In the genomic region with DNA sequence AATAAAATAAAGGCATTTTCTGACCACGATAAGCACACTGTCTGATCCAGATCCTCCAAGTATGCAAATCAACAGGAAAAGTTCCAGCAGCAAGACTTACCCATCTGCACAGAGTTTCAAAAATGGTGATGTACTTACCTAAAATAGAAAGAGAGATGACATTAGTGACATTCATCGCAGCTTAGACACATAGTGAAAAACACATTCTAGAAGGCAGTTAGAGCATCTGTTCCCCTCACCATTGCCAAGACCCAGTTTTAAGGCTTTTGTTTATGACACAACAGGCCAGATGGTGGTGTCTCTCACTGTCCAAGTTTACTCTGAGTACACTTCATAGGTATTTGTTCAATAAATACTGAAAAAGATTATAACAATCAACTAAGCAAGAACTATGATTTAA, we compare ENCODE assay signal across 12 cellular contexts.
DNase-seq lines count a peak whose midpoint lies in the region; ATAC-seq and TF ChIP-seq lines count a peak whose summit lies in the region.
"Had no signal": no experiment of that assay in that cellular context is flagged by ENCODE, and none has a peak within 500 bp of the region (broad histone marks: within the 10 kb centered on the region; RNA-seq: fewer than 3 reads in every experiment).

No MANE protein-coding gene starts in this region.

- H3K4me3 Mint-ChIP-seq in H9, result no peak overlapping the region
- H3K4me3 Mint-ChIP-seq: dendritic cell treated with granulocyte-macrophage colony-stimulating factor and Interleukin-4, amounts not matched to agents 40 ng/mL and 50 ng/mL, for 4 days had no signal

- no peak overlapping the region for H3K4me2 ChIP-seq in H9 (ENCODE audit: insufficient read depth, insufficient read length, low read length)

- H3K36me3 Mint-ChIP-seq in H9 (ENCODE audit: insufficient read depth in 1 of 3, low read depth in 3 of 3), result peaks cover 5 to 12% (median 5%) of the 10 kb centered on the region in 3 experiments; a peak in 6 of 7 replicates

- H4K5ac ChIP-seq in H9 (ENCODE audit: insufficient read length, low read depth, low read length), result no peak overlapping the region

- TF ChIP-seq CTCF in astrocyte of the spinal cord (IDR thresholded peaks at IDR 0.05; ENCODE audit: low read depth, low read length) (no peak), H9 (conservative IDR thresholded peaks at IDR 0.05) (no peak)

- no peak overlapping the region for H4K91ac ChIP-seq in H9 (ENCODE audit: insufficient read length, low read depth, low read length)

- H3K9me3 Mint-ChIP-seq in H9, result peaks cover 6 to 10% of the 10 kb centered on the region in 2 experiments; a peak in 4 of 5 replicates
- H3K9me3 Mint-ChIP-seq: dendritic cell treated with granulocyte-macrophage colony-stimulating factor and Interleukin-4, amounts not matched to agents 40 ng/mL and 50 ng/mL, for 4 days had no signal

- H2AFZ ChIP-seq in H9 (ENCODE audit: low read length), result no peak overlapping the region

- no peak overlapping the region for H2BK120ac ChIP-seq in H9 (ENCODE audit: low read depth, low read length, poor library complexity, severe bottlenecking)

- no peak overlapping the region for H3K9ac ChIP-seq in H9 (ENCODE audit: extremely low read depth, insufficient read length, low read length)

- no peak overlapping the region for H3K56ac ChIP-seq in H9 (ENCODE audit: insufficient read length, low read depth, low read length)

- H3K79me2 ChIP-seq in H9 (ENCODE audit: insufficient read depth, low read length), result no peaks in the 10 kb centered on the region

- H3K4me1 Mint-ChIP-seq in H9, result peaks cover 5 to 7% of the 10 kb centered on the region in 2 experiments; a peak in 3 of 4 replicates

- H3K4ac ChIP-seq in H9 (ENCODE audit: low read depth, low read length), result no peak overlapping the region

- no peaks in the 10 kb centered on the region for H3K79me1 ChIP-seq in H9 (ENCODE audit: insufficient read depth, low read depth, low read length, poor library complexity, severe bottlenecking)

- H3K27me3 ChIP-seq in H9 (ENCODE audit: insufficient read depth, low read length), result no peaks in the 10 kb centered on the region
- H3K27me3 ChIP-seq: SJSA1 had no signal

- no peak overlapping the region for H2BK5ac ChIP-seq in H9 (ENCODE audit: insufficient read length, low read length)

- no peak overlapping the region for H3K27ac ChIP-seq in H9 (ENCODE audit: insufficient read length, low read depth, low read length)
- H3K27ac ChIP-seq: SJSA1 had no signal

- H3K23me2 ChIP-seq in H9 (ENCODE audit: insufficient read length, low read depth, low read length, poor library complexity, severe bottlenecking), result no peaks in the 10 kb centered on the region

- ATAC-seq in GM19351 (IDR thresholded peaks at IDR 0.05; ENCODE audit: unreplicated experiment), result peak; percentile 93
- ATAC-seq in HG03095 (IDR thresholded peaks at IDR 0.05; ENCODE audit: unreplicated experiment), result peak; percentile 82
- ATAC-seq: left lobe of liver; stimulated activated naive CD8-positive, alpha-beta T cell treated with anti-CD3 and anti-CD28 coated beads, Interleukin-15, Interleukin-2, amounts not matched to agents 100 U/mL and 50 U/mL, for 24 hours had no signal

- no peak overlapping the region for H2BK15ac ChIP-seq in H9 (ENCODE audit: low read depth, low read length)

- H3K14ac ChIP-seq in H9 (ENCODE audit: insufficient read depth, low read length), result no peak overlapping the region

- no peaks in the 10 kb centered on the region for H4K20me1 ChIP-seq in H9 (ENCODE audit: control insufficient read depth, insufficient read depth, insufficient read length)

- peak; percentile 41 for DNase-seq in D341Med (ENCODE audit: low spot score)
- peak; percentile 16 for DNase-seq in astrocyte of the spinal cord (ENCODE audit: low read depth, low spot score)
- DNase-seq in H9, result no peak
- no peak for DNase-seq in NCI-H1048 (lab: John Stamatoyannopoulos, UW)
- DNase-seq in HPDE6-E6E7 (ENCODE audit: extremely low spot score), result no peak
- no peak for DNase-seq in iPS-NIHi11 (ENCODE audit: low spot score)
- DNase-seq: stimulated activated naive CD8-positive, alpha-beta T cell treated with anti-CD3 and anti-CD28 coated beads, Interleukin-15, Interleukin-2, amounts not matched to agents 100 U/mL and 50 U/mL, for 24 hours had no signal

- H3K4me1 ChIP-seq in H9 (ENCODE audit: insufficient read depth, low read length), result no peaks in the 10 kb centered on the region
- H3K4me1 ChIP-seq: SJSA1 had no signal

- H2BK20ac ChIP-seq in H9 (ENCODE audit: low read depth, low read length, poor library complexity, severe bottlenecking), result no peak overlapping the region

- no peak overlapping the region for H2BK12ac ChIP-seq in H9 (ENCODE audit: insufficient read length, low read depth, low read length)

- H3T11ph ChIP-seq in H9 (ENCODE audit: low read length), result no peak overlapping the region

- no peak overlapping the region for H3K4me3 ChIP-seq in astrocyte of the spinal cord (ENCODE audit: low read depth, low read length)
- H3K4me3 ChIP-seq: SJSA1 had no signal

- no CpG with 5 or more reads among the region's 2 CpGs for WGBS in H9 (ENCODE audit: extremely low coverage, insufficient read length, low lambda C conversion rate)

- in situ Hi-C loops in astrocyte of the spinal cord (cut with HindIII; ENCODE audit: low sequenced_read_pairs), result no loop called here

- no peak overlapping the region for H3K18ac ChIP-seq in H9 (ENCODE audit: insufficient read length, low read depth, low read length)

- no peaks in the 10 kb centered on the region for H3K9me3 ChIP-seq in H9 (ENCODE audit: control insufficient read depth, low read depth, low read length)
- H3K9me3 ChIP-seq: SJSA1 had no signal

- H4K8ac ChIP-seq in H9 (replicated peaks; ENCODE audit: insufficient read length, low read depth, low read length), result no peak overlapping the region

- H2AK5ac ChIP-seq in H9 (ENCODE audit: insufficient read length, low read length), result no peak overlapping the region

- no peaks in the 10 kb centered on the region; the same call in 1 of the 2 replicates for H3K27me3 Mint-ChIP-seq in H9 (ENCODE audit: low read depth)
- H3K27me3 Mint-ChIP-seq: dendritic cell treated with granulocyte-macrophage colony-stimulating factor and Interleukin-4, amounts not matched to agents 40 ng/mL and 50 ng/mL, for 4 days had no signal

- H3K27ac Mint-ChIP-seq in H9, result no peak overlapping the region
- H3K27ac Mint-ChIP-seq: dendritic cell treated with granulocyte-macrophage colony-stimulating factor and Interleukin-4, amounts not matched to agents 40 ng/mL and 50 ng/mL, for 4 days had no signal

- H3K23ac ChIP-seq in H9 (ENCODE audit: insufficient read length, low read depth, low read length), result no peak overlapping the region

Comparison
In these comparisons a context has a peak if more than half of its experiments do, and no peak if none do; other contexts are left out.
1. DNase-seq: peak in D341Med (single experiment) and astrocyte of the spinal cord (single experiment); none in H9 (single experiment), NCI-H1048 (single experiment), HPDE6-E6E7 (single experiment) and iPS-NIHi11 (single experiment).